8 cellular contexts compared by ENCODE assay signal in the genomic region with DNA sequence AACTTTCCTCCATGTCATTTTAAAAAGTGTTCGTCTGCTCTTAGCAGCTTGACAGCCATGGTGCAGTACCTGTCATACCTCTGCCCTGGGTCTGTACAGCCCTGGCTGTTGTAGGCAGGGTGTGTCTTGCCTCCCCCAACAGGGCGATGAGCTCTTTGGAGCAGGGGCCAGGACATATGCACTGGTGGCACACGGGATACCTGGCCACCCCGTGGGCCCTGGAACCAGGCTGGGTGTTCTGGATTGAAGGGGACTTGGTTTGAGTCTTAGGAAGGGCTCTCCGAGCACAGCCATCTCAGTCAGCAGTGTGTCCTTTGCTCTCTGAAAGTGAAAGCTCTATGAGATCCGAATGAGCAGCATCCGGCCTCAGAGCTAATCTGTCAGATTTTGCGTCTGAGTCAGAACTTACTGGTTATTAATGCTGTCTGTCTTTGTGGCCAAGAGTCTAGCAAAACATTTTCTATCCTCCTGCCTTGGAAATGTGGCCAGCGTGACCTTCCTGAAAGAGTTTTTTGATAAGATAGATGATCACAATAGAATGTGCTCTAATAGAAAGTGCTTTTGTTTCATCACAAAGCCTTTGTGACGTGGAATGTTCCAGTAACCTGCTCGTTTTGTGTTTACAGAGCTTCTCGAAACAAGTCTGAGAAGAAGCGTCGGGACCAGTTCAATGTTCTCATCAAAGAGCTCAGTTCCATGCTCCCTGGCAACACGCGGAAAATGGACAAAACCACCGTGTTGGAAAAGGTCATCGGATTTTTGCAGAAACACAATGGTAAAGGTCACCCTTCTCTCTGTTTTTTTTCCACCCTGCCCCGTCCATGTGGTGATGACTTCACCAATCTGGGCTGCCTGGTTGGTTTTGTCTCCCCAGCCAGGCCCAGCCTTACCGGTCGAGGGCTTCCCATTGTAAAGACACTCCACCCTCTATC.
DNase-seq lines count a peak whose midpoint lies in the region; ATAC-seq and TF ChIP-seq lines count a peak whose summit lies in the region.

No MANE protein-coding gene starts in this region.

- peak; percentile 52 for DNase-seq in activated naive CD4-positive, alpha-beta T cell treated with anti-CD3 and anti-CD28 coated beads, Interleukin-2, amount 10 ng/mL, durations not matched to agents 7 days and 5 days
- DNase-seq in hepatocyte (ENCODE audit: low spot score) (peak; percentile 30), occipital lobe (lab: John Stamatoyannopoulos, UW) (no peak), amniotic stem cell (lab: John Stamatoyannopoulos, UW) (no peak), COLO668 (lab: John Stamatoyannopoulos, UW; ENCODE audit: unreplicated experiment) (no peak)
- peak; percentile 7 for DNase-seq in stimulated activated naive CD4-positive, alpha-beta T cell treated with Interleukin-2 at 50 U/mL for 16 hours (lab: John Stamatoyannopoulos, UW)

- H3K4me3 ChIP-seq in hepatocyte: no peak overlapping the region

- peak overlapping the region; percentile 55 for H3K4me2 ChIP-seq in hepatocyte

- no peaks in the 10 kb centered on the region for H3K27me3 ChIP-seq in hepatocyte

- peak overlapping the region; percentile 58 for H3K27ac ChIP-seq in hepatocyte

- TF ChIP-seq CTCF in hepatocyte (IDR thresholded peaks at IDR 0.05; ENCODE audit: poor library complexity): no peak

- H3K4me1 ChIP-seq in hepatocyte (ENCODE audit: insufficient read depth): peaks cover 5% of the 10 kb centered on the region

- H3K27ac Mint-ChIP-seq in activated naive CD4-positive, alpha-beta T cell treated with anti-CD3 and anti-CD28 coated beads, Interleukin-2, amount 10 ng/mL, durations not matched to agents 7 days and 5 days: peak overlapping the region; percentile 88

- H3K36me3 ChIP-seq in hepatocyte (replicated peaks; ENCODE audit: insufficient read depth, low read depth): peaks cover 4% of the 10 kb centered on the region

- ATAC-seq in GM18861 (IDR thresholded peaks at IDR 0.05; ENCODE audit: unreplicated experiment): peak; percentile 88
- peak; percentile 54 for ATAC-seq in HG03139 (IDR thresholded peaks at IDR 0.05; ENCODE audit: unreplicated experiment)

- CTCF ChIA-PET in activated naive CD4-positive, alpha-beta T cell treated with anti-CD3 and anti-CD28 coated beads, Interleukin-2, amount 10 ng/mL, durations not matched to agents 7 days and 5 days (lab: Charles Lee): interaction anchor here (0.6 kb wide), 1 partner anchor 1763 kb away, joined by 3 read pairs; no protein-coding TSS in a partner anchor

- H4K20me1 ChIP-seq in hepatocyte (ENCODE audit: insufficient read depth, poor library complexity, severe bottlenecking): no peaks in the 10 kb centered on the region

- no peaks in the 10 kb centered on the region for H3K9me3 Mint-ChIP-seq in activated naive CD4-positive, alpha-beta T cell treated with anti-CD3 and anti-CD28 coated beads, Interleukin-2, amount 10 ng/mL, durations not matched to agents 7 days and 5 days

- no peaks in the 10 kb centered on the region for H3K79me2 ChIP-seq in hepatocyte

- H3K9me3 ChIP-seq in hepatocyte (ENCODE audit: low read depth): no peaks in the 10 kb centered on the region

- H3K9me2 ChIP-seq in hepatocyte (replicated peaks; ENCODE audit: insufficient read depth): no peaks in the 10 kb centered on the region

- no peaks in the 10 kb centered on the region for H3K27me3 Mint-ChIP-seq in activated naive CD4-positive, alpha-beta T cell treated with anti-CD3 and anti-CD28 coated beads, Interleukin-2, amount 10 ng/mL, durations not matched to agents 7 days and 5 days

- 85% methylated on average over 21 of the region's 21 CpGs for WGBS in hepatocyte (ENCODE audit: low lambda C conversion rate, missing lambda C conversion rate)

- H2AFZ ChIP-seq in hepatocyte: no peak overlapping the region

- H3K36me3 Mint-ChIP-seq in activated naive CD4-positive, alpha-beta T cell treated with anti-CD3 and anti-CD28 coated beads, Interleukin-2, amount 10 ng/mL, durations not matched to agents 7 days and 5 days: peaks cover 2% of the 10 kb centered on the region

- peaks cover 14% of the 10 kb centered on the region for H3K4me1 Mint-ChIP-seq in activated naive CD4-positive, alpha-beta T cell treated with anti-CD3 and anti-CD28 coated beads, Interleukin-2, amount 10 ng/mL, durations not matched to agents 7 days and 5 days

- H3K4me3 Mint-ChIP-seq in activated naive CD4-positive, alpha-beta T cell treated with anti-CD3 and anti-CD28 coated beads, Interleukin-2, amount 10 ng/mL, durations not matched to agents 7 days and 5 days: peak overlapping the region; percentile 5

Comparison
In these comparisons a context has a peak if more than half of its experiments do, and no peak if none do; other contexts are left out.
1. DNase-seq: peak in activated naive CD4-positive, alpha-beta T cell treated with anti-CD3 and anti-CD28 coated beads, Interleukin-2, amount 10 ng/mL, durations not matched to agents 7 days and 5 days (single experiment), hepatocyte (single experiment) and stimulated activated naive CD4-positive, alpha-beta T cell treated with Interleukin-2 at 50 U/mL for 16 hours (single experiment); none in occipital lobe (single experiment), amniotic stem cell (single experiment) and COLO668 (single experiment).